In genomic region chr6:9100869-9101575, GRCh38 we compare ENCODE assay signal across 20 cellular contexts.
"Had no signal": no experiment of that assay in that cellular context is flagged by ENCODE, and none has a peak within 500 bp of the region (broad histone marks: within the 10 kb centered on the region; RNA-seq: fewer than 3 reads in every experiment).

No MANE protein-coding gene starts in this region.

- DNase-seq: activated CD4-positive, alpha-beta T cell treated with anti-CD3 and anti-CD28 coated beads for 36 hours; activated CD8-positive, alpha-beta memory T cell treated with anti-CD3 and anti-CD28 coated beads, Interleukin-2, amount 50 U/mL, for 4 hours; activated CD8-positive, alpha-beta T cell treated with anti-CD3 and anti-CD28 coated beads for 36 hours; activated T-cell treated with anti-CD3 and anti-CD28 coated beads, Interleukin-2, amount 50 U/mL, for 72 hours; amniotic stem cell; body of pancreas; central memory CD4-positive, alpha-beta T cell; Karpas-422; MM.1S; NCI-H1105 treated with DMSO at 0.1 percent for 48 hours; NCI-H1436 treated with DMSO at 0.1 percent for 48 hours; NCI-H187; NCI-H2081; NCI-H510A treated with DMSO at 0.1 percent for 48 hours; SIG-M5; T-cell; T-helper 2 cell; T1000; WERI-Rb-1 had no signal

- ATAC-seq: activated CD4-positive, alpha-beta T cell treated with anti-CD3 and anti-CD28 coated beads for 36 hours; activated CD8-positive, alpha-beta T cell treated with anti-CD3 and anti-CD28 coated beads for 36 hours; activated T-cell treated with anti-CD3 and anti-CD28 coated beads, Interleukin-2, amount 50 U/mL, for 72 hours; body of pancreas; T-cell had no signal

- H3K27ac ChIP-seq: ascending aorta, body of pancreas, WERI-Rb-1 had no signal
